Comparison of ENCODE assay signal across 8 cellular contexts in the genomic region with DNA sequence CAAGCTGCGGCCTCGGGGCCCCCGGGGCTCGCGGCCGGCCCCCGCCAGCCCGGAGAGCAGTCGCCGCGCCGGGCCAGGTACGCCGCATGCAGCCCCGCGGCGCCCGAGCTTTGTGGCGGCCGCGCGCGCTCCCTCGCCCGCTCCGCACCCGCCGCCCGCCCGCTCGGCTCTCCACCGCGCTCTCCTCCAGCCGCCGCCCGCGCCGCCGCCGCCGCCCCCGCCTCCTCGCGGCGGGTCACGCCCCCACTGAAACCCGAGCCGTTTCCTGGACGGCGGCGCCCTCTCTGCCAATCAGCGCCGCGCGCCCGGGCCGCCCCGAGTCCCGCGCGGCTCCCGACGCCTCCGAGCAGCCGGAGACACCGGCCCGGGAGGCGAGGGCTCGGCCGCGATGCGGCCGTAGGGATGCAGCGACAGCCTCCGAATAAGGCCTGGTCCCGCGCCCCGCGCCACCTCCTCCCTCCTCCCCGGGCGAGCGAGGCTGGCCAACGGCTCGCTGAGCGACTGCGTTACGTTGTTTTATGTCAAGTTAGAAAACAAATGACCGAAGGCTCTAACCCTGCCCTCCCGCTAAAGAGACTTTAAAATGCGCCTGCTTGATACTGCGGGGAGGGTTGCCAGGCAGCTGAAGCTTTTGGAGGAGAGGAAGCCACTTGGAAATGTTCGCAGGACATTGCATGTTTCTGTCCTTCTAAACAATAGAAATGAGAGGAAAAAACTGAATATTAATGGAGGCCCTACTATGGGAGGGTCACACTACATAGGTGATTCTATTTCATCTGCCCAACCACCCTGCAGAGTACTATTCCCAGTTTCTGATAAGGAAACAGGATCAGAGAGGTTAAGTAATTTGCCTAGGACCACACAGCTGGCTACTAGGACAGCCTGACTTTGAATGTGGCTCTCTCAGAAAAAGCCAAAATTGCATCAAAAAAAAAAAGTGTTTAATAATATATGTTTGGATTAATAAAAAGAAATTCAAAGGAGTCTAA. TPM values are rescaled to one million over a fixed set of nuclear protein-coding genes. Genes with fewer than 3 reads are reported as not detected.
DNase-seq lines count a peak whose midpoint lies in the region; ATAC-seq and TF ChIP-seq lines count a peak whose summit lies in the region.

TSS of gene FGFR2 (minus strand) at position 184 of the 989 bp plus-strand sequence. CDS start 4,627 bp downstream, outside the sequence.

- WGBS in ectodermal cell, 2 experiments = 1% methylated on average over 92 of the region's 92 CpGs
- under 1% methylated on average over 92 of the region's 92 CpGs for WGBS in liver

- peaks cover 0 to 44% (median 33%) of the 10 kb centered on the region in 11 experiments; a peak in 16 of 22 replicates for H4K20me1 ChIP-seq in BLaER1 treated with 17β-estradiol and CSF1 and Interleukin-3, amounts not matched to agents 10 nM and 100 nM

- H3K27ac ChIP-seq in BLaER1 treated with 17β-estradiol and CSF1 and Interleukin-3, amounts not matched to agents 10 nM and 100 nM = no peak within 1 kb of the TSS
- H3K27ac ChIP-seq in ectodermal cell (ENCODE audit: insufficient read depth, low read depth, low read length, poor library complexity, severe bottlenecking) (peak within 1 kb of the TSS; percentile 84), liver (ENCODE audit: low read depth in 1 of 2, low read length in 2 of 2) (peak within 1 kb of the TSS; percentile 61 to 75)

- H3K27me3 ChIP-seq in BLaER1 treated with 17β-estradiol and CSF1 and Interleukin-3, amounts not matched to agents 10 nM and 100 nM = peaks cover 82 to 97% (median 92%) of the 10 kb centered on the region in 11 experiments
- H3K27me3 ChIP-seq in ectodermal cell (ENCODE audit: control insufficient read depth, insufficient read depth, low read length, poor library complexity, severe bottlenecking) = peaks cover 9% of the 10 kb centered on the region
- H3K27me3 ChIP-seq in liver (ENCODE audit: control insufficient read depth in 4 of 4, insufficient read depth in 4 of 4, low read length in 3 of 4) = peaks cover 0 to 2% (median 0%) of the 10 kb centered on the region in 4 donors

- no peaks in the 10 kb centered on the region for H3K9me3 ChIP-seq in BLaER1 treated with 17β-estradiol and CSF1 and Interleukin-3, amounts not matched to agents 10 nM and 100 nM (replicated peaks in 1 of 11)
- no peaks in the 10 kb centered on the region for H3K9me3 ChIP-seq in ectodermal cell (ENCODE audit: control insufficient read depth, low read length)
- no peaks in the 10 kb centered on the region for H3K9me3 ChIP-seq in liver (ENCODE audit: control insufficient read depth in 4 of 4, low read length in 3 of 4)

- peak within 1 kb of the TSS; percentile 55 to 75 (median 64) for H3K4me3 ChIP-seq in BLaER1 treated with 17β-estradiol and CSF1 and Interleukin-3, amounts not matched to agents 10 nM and 100 nM
- H3K4me3 ChIP-seq in ectodermal cell (ENCODE audit: insufficient read depth, low read depth, low read length) = peak within 1 kb of the TSS; percentile 69
- peak within 1 kb of the TSS; percentile 53 to 73 (median 65) for H3K4me3 ChIP-seq in liver (ENCODE audit: low read depth in 1 of 3, low read length in 3 of 3)

- H3K9ac ChIP-seq in BLaER1 treated with 17β-estradiol and CSF1 and Interleukin-3, amounts not matched to agents 10 nM and 100 nM = peak within 1 kb of the TSS; percentile 8 to 70 (median 53); a peak in 17 of 22 replicates
- no peak within 1 kb of the TSS for H3K9ac ChIP-seq in liver (ENCODE audit: low read depth in 1 of 2, low read length in 2 of 2)

- ATAC-seq in GM19043 (IDR thresholded peaks at IDR 0.05; ENCODE audit: low read depth, unreplicated experiment) (peak; percentile 92), HG03520 (IDR thresholded peaks at IDR 0.05; ENCODE audit: unreplicated experiment) (peak; percentile 85)
- ATAC-seq in stimulated activated naive CD8-positive, alpha-beta T cell treated with anti-CD3 and anti-CD28 coated beads, Interleukin-15, Interleukin-2, amounts not matched to agents 100 U/mL and 50 U/mL, for 24 hours = peak; percentile 26

- H3K4me2 ChIP-seq in BLaER1 treated with 17β-estradiol and CSF1 and Interleukin-3, amounts not matched to agents 10 nM and 100 nM = peak within 1 kb of the TSS; percentile 85 to 100 (median 98)

- TF ChIP-seq RAD21 in liver (IDR thresholded peaks at IDR 0.05) = peak in 1 of 2 donors; percentile 27

- no peaks in the 10 kb centered on the region for H3K36me3 ChIP-seq in BLaER1 treated with 17β-estradiol and CSF1 and Interleukin-3, amounts not matched to agents 10 nM and 100 nM
- peaks cover 3% of the 10 kb centered on the region for H3K36me3 ChIP-seq in ectodermal cell (ENCODE audit: control insufficient read depth, insufficient read depth, low read length)
- no peaks in the 10 kb centered on the region for H3K36me3 ChIP-seq in liver (ENCODE audit: control insufficient read depth in 4 of 4, insufficient read depth in 3 of 4, low read depth in 1 of 4, low read length in 3 of 4)

- TF ChIP-seq CTCF in liver (IDR thresholded peaks at IDR 0.05; ENCODE audit: low read depth, low read length, missing input control) = no peak

- DNase-seq in RPMI8226 (peak; percentile 82), NCI-H2107 treated with DMSO at 0.1 percent for 48 hours (lab: John Stamatoyannopoulos, UW; ENCODE audit: unreplicated experiment) (no peak)
- DNase-seq in stimulated activated naive CD8-positive, alpha-beta T cell treated with anti-CD3 and anti-CD28 coated beads, Interleukin-15, Interleukin-2, amounts not matched to agents 100 U/mL and 50 U/mL, for 24 hours = no peak

- peaks cover 8 to 44% (median 36%) of the 10 kb centered on the region in 10 experiments; a peak in 19 of 20 replicates for H3K4me1 ChIP-seq in BLaER1 treated with 17β-estradiol and CSF1 and Interleukin-3, amounts not matched to agents 10 nM and 100 nM
- peaks cover 40% of the 10 kb centered on the region for H3K4me1 ChIP-seq in ectodermal cell (ENCODE audit: control insufficient read depth, insufficient read depth, low read length)
- peaks cover 8 to 42% (median 27%) of the 10 kb centered on the region in 4 donors for H3K4me1 ChIP-seq in liver (ENCODE audit: control insufficient read depth in 4 of 4, insufficient read depth in 4 of 4, low read length in 3 of 4)

TF ChIP-seq in liver, 16 proteins besides CTCF, POLR2A, EP300 and RAD21:
- peak in 1 of 2 donors; percentile 28 for TF ChIP-seq EGR1 (IDR thresholded peaks at IDR 0.05; ENCODE audit: low read depth in 2 of 2)
- TF ChIP-seq JUND (IDR thresholded peaks at IDR 0.05) = no peak

RNA-seq across cellular contexts. Expression of gene FGFR2, which starts in this region (rescaled TPM):
- 315 TPM for polyA plus RNA-seq in ectodermal cell (2013, experiment 1 of 4)
- polyA plus RNA-seq in ectodermal cell (2013, experiment 2 of 4) = 406 TPM
- 247 TPM for polyA plus RNA-seq in ectodermal cell (2013, experiment 3 of 4)
- polyA plus RNA-seq in ectodermal cell (2013, experiment 4 of 4) = 291 TPM
- 10 to 100 TPM; 50.6 to 69.9 TPM for total RNA-seq in liver
- polyA plus RNA-seq in liver = 10 to 100 TPM; 11.4 to 13.2 TPM

Comparison
In these comparisons a context has a peak if more than half of its experiments do, and no peak if none do; other contexts are left out.
1. H3K27ac ChIP-seq: peak in ectodermal cell (single experiment) and liver (2 of 2); none in BLaER1 treated with 17β-estradiol and CSF1 and Interleukin-3, amounts not matched to agents 10 nM and 100 nM (0 of 11).
2. H3K9ac ChIP-seq: peak in BLaER1 treated with 17β-estradiol and CSF1 and Interleukin-3, amounts not matched to agents 10 nM and 100 nM (11 of 11); none in liver (0 of 2).
3. ATAC-seq: peak in every context shown above with its lines; median percentile 92 in GM19043; 85 in HG03520; 26 in stimulated activated naive CD8-positive, alpha-beta T cell treated with anti-CD3 and anti-CD28 coated beads, Interleukin-15, Interleukin-2, amounts not matched to agents 100 U/mL and 50 U/mL, for 24 hours.
4. Peak in every context shown above with its lines, with median percentiles within 50 percentile points of each other: H3K4me3 ChIP-seq.